ENCODE assay signal across 2 cellular contexts in the genomic region with DNA sequence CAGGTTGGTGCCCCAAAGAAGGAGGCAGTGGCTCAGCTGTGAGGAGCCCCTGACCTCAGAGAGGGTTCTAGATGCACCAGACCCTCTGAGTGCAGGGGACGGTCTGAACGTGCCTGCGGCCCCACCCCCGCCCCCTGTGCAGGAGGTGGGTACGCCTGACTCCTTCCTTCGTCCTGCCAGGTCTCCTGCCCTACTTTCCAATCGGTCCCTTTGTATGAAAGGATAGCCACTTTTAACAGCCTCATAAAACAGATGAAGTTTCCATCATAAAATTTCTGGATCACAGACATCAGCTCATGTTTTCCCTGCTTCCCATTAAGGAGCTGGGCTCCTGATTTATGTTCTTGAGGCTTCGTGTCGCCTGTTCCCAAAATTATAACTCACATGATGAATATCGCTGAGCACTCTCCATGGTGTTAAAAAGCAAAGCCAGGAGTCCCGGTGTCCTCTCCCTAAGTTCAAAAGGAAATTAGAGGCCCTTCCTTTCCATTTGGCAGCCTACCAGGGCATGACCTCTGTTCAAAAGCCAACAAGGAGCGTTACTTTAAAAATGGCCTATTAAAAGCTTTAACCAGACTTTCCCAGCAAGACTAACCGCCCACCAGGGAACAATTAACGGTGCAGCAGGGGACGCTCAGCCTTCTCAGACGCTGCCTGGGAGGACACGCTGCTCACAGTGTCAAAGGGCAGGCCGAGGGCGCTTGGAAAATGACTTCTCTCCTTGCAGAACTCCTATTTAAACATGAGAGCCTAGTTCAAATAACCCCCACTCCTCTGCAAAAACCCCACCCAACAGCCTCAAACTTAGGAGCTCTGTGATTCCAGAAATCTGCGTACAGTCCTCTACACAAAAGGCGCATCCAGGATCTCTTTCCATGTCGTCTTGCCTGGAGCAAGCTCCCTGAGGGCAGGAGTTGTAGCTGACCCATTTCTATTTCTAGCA.
TF ChIP-seq lines count a peak whose summit lies in the region.

No MANE protein-coding gene starts in this region.

TF ChIP-seq in liver, 16 proteins besides CTCF, POLR2A, EP300 and RAD21 (continued from another document):
- TF ChIP-seq, protein P1, sequence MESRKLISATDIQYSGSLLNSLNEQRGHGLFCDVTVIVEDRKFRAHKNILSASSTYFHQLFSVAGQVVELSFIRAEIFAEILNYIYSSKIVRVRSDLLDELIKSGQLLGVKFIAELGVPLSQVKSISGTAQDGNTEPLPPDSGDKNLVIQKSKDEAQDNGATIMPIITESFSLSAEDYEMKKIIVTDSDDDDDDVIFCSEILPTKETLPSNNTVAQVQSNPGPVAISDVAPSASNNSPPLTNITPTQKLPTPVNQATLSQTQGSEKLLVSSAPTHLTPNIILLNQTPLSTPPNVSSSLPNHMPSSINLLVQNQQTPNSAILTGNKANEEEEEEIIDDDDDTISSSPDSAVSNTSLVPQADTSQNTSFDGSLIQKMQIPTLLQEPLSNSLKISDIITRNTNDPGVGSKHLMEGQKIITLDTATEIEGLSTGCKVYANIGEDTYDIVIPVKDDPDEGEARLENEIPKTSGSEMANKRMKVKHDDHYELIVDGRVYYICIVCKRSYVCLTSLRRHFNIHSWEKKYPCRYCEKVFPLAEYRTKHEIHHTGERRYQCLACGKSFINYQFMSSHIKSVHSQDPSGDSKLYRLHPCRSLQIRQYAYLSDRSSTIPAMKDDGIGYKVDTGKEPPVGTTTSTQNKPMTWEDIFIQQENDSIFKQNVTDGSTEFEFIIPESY (IDR thresholded peaks at IDR 0.05) = no peak
TF ChIP-seq in liver: peak in this region for 2.

TF ChIP-seq in HepG2, 621 proteins besides CTCF, POLR2A, EP300 and RAD21 (continued from another document):
- TF ChIP-seq ZNF598 (CRISPR knock-in tag; IDR thresholded peaks at IDR 0.05; ENCODE audit: borderline replicate concordance) (no peak), TBX3 (IDR thresholded peaks at IDR 0.05; ENCODE audit: borderline replicate concordance) (no peak)
